ENCODE assay signal across 8 cellular contexts in genomic region chr17:17751489-17751995, GRCh38.
DNase-seq lines count a peak whose midpoint lies in the region; ATAC-seq and TF ChIP-seq lines count a peak whose summit lies in the region.

No MANE protein-coding gene starts in this region.

- H3K79me2 ChIP-seq in GM23248 (ENCODE audit: insufficient read depth) (peaks cover 85% of the 10 kb centered on the region), SU-DHL-6 (ENCODE audit: insufficient read depth, low read length) (no peaks in the 10 kb centered on the region)

- H3K4me2 ChIP-seq in GM23248 (ENCODE audit: unreplicated experiment): peak overlapping the region; percentile 80
- H3K4me2 ChIP-seq in SU-DHL-6 (ENCODE audit: low read depth, low read length, poor library complexity, severe bottlenecking): peak overlapping the region; percentile 77

- H3K27me3 Mint-ChIP-seq in chondrocyte (ENCODE audit: low read depth) (no peaks in the 10 kb centered on the region), nephron progenitor cell (ENCODE audit: low read depth, poor library complexity) (no peaks in the 10 kb centered on the region)

- H3K36me3 ChIP-seq in GM23248 (ENCODE audit: low read depth) (no peaks in the 10 kb centered on the region), SU-DHL-6 (ENCODE audit: low read length) (no peaks in the 10 kb centered on the region)

- TF ChIP-seq CTCF in SU-DHL-6 (IDR thresholded peaks at IDR 0.05; ENCODE audit: insufficient read depth, low read length, poor library complexity, severe bottlenecking) (no peak), chondrocyte (IDR thresholded peaks at IDR 0.05) (no peak), nephron progenitor cell (IDR thresholded peaks at IDR 0.05) (no peak)

- peak overlapping the region; percentile 78 for H3K27ac Mint-ChIP-seq in chondrocyte (ENCODE audit: unreplicated experiment)
- peak overlapping the region; percentile 98 for H3K27ac Mint-ChIP-seq in nephron progenitor cell

- H3K27me3 ChIP-seq in GM23248 (replicated peaks; ENCODE audit: insufficient read depth): no peaks in the 10 kb centered on the region
- H3K27me3 ChIP-seq in SU-DHL-6 (ENCODE audit: low read length): no peaks in the 10 kb centered on the region

- 39 to 45% methylated on average over 15 of the region's 15 CpGs for WGBS in GM23248 (ENCODE audit: low coverage in 1 of 2, low lambda C conversion rate in 2 of 2, missing lambda C conversion rate in 2 of 2), 2 experiments

- H3K4me1 Mint-ChIP-seq in chondrocyte (ENCODE audit: low read depth): peaks cover 53% of the 10 kb centered on the region
- peaks cover 76% of the 10 kb centered on the region for H3K4me1 Mint-ChIP-seq in nephron progenitor cell

- in situ Hi-C loops in GM23248 (cut with MboI): no loop called here

- no peak for ATAC-seq in HG02970 (IDR thresholded peaks at IDR 0.05; ENCODE audit: low FRiP score, unreplicated experiment)

- DNase-seq in GM23248 (peak; percentile 43), chondrocyte (ENCODE audit: low spot score) (no peak), nephron progenitor cell (no peak), SK-N-DZ (ENCODE audit: low spot score) (no peak), NCI-H510A treated with DMSO at 0.1 percent for 48 hours (lab: John Stamatoyannopoulos, UW) (no peak), NCI-H1092 treated with DMSO at 0.1 percent for 48 hours (lab: John Stamatoyannopoulos, UW) (no peak)

- H3K4me3 ChIP-seq in GM23248 (peak overlapping the region; percentile 83), SU-DHL-6 (ENCODE audit: insufficient read depth, low read length, poor library complexity, severe bottlenecking) (peak overlapping the region; percentile 41)

- H3K27ac ChIP-seq in GM23248 (peak overlapping the region; percentile 74), SU-DHL-6 (ENCODE audit: low read depth, low read length) (peak overlapping the region; percentile 90)

- no peaks in the 10 kb centered on the region for H3K9me2 ChIP-seq in GM23248 (ENCODE audit: insufficient read depth)
- H3K9me2 ChIP-seq in SU-DHL-6 (replicated peaks; ENCODE audit: insufficient read depth, low read length): no peaks in the 10 kb centered on the region

- H3K9me3 ChIP-seq in GM23248 (ENCODE audit: low read depth) (no peaks in the 10 kb centered on the region), SU-DHL-6 (ENCODE audit: insufficient read depth, low read length) (no peaks in the 10 kb centered on the region)

- H3F3A ChIP-seq in GM23248 (ENCODE audit: insufficient read depth): peaks cover 4% of the 10 kb centered on the region; the same call in 1 of the 2 replicates
- peaks cover 36% of the 10 kb centered on the region for H3F3A ChIP-seq in SU-DHL-6 (ENCODE audit: insufficient read depth)

- H3K9ac ChIP-seq in GM23248: peak overlapping the region; percentile 81
- peak overlapping the region; percentile 39 for H3K9ac ChIP-seq in SU-DHL-6 (ENCODE audit: low read length)

- H4K20me1 ChIP-seq in GM23248 (ENCODE audit: insufficient read depth) (no peaks in the 10 kb centered on the region), SU-DHL-6 (ENCODE audit: low read depth, low read length) (no peaks in the 10 kb centered on the region)

- H3K4me3 Mint-ChIP-seq in chondrocyte (ENCODE audit: unreplicated experiment): peak overlapping the region; percentile 44
- peak overlapping the region; percentile 65 for H3K4me3 Mint-ChIP-seq in nephron progenitor cell

- H3K4me1 ChIP-seq in GM23248 (ENCODE audit: insufficient read depth): peaks cover 23% of the 10 kb centered on the region

- H3K9me3 Mint-ChIP-seq in chondrocyte (ENCODE audit: low read depth): no peaks in the 10 kb centered on the region
- no peaks in the 10 kb centered on the region for H3K9me3 Mint-ChIP-seq in nephron progenitor cell

- no peaks in the 10 kb centered on the region for H3K36me3 Mint-ChIP-seq in chondrocyte (ENCODE audit: low read depth)
- H3K36me3 Mint-ChIP-seq in nephron progenitor cell (ENCODE audit: low read depth): peaks cover 8% of the 10 kb centered on the region

- H2AFZ ChIP-seq in GM23248 (peak overlapping the region; percentile 71), SU-DHL-6 (ENCODE audit: low read depth, low read length, severe bottlenecking) (peak overlapping the region; percentile 55)
